Comparison of ENCODE assay signal across 8 cellular contexts in the genomic region with DNA sequence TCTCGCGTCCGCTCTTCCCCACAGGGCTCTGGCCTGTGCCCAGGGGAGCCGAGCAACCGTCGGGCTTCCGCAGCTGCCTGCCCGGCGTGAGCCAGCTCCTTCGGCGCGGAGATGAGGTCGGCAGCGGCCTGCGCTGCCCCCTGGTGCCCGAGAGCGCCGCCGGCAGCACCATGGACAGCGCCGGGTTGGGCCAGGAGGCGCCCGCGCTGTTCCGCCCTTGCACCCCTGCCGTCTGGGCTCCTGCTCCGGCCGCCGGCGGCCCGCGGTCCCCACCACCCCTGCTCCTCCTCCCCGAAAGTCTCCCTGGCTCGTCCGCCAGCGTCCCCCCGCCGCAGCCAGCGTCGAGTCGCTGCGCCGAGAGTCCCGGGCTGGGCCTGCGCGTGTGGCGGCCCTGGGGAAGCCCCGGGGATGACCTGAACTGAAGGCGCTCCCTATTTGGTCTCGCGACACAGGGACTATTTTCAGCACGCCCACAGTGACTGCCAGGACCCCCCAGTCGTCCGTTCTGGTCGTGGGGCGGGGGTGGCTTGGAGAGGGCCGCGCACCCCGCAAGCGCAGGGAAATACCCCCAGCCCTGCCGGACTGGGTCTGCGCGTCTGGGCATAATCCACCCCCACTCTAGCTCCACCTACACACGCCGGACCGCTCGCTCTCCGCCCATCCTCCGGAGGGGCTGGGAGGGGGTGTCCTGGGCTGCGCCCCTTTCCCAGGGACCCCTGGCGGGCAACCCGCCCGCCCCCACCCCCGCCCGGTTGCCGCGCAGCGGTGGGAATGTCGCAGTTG. TPM values are rescaled to one million over a fixed set of nuclear protein-coding genes. Genes with fewer than 3 reads are reported as not detected.
DNase-seq lines count a peak whose midpoint lies in the region; ATAC-seq and TF ChIP-seq lines count a peak whose summit lies in the region.

No MANE protein-coding gene starts in this region.

- H3K9me3 ChIP-seq in colonic mucosa (no peaks in the 10 kb centered on the region), liver (ENCODE audit: control insufficient read depth in 4 of 4, low read length in 3 of 4) (no peaks in the 10 kb centered on the region)

- peak; percentile 60 for ATAC-seq in HG02642 (IDR thresholded peaks at IDR 0.05; ENCODE audit: poor library complexity, unreplicated experiment)
- ATAC-seq in HG02973 (IDR thresholded peaks at IDR 0.05; ENCODE audit: unreplicated experiment), result no peak

- peak overlapping the region; percentile 3 for H3K4me3 ChIP-seq in colonic mucosa
- peak overlapping the region in 1 of 3 donors; percentile 16 for H3K4me3 ChIP-seq in liver (ENCODE audit: low read depth in 1 of 3, low read length in 3 of 3)

- TF ChIP-seq RAD21 in liver (IDR thresholded peaks at IDR 0.05), result peak; percentile 56 to 74

- peak; percentile 65 for TF ChIP-seq CTCF in colonic mucosa (IDR thresholded peaks at IDR 0.05)
- TF ChIP-seq CTCF in liver (IDR thresholded peaks at IDR 0.05; ENCODE audit: low read depth, low read length, missing input control), result peak; percentile 77

- H3K27me3 ChIP-seq in colonic mucosa, result peaks cover 75% of the 10 kb centered on the region
- peaks cover 6 to 14% (median 9%) of the 10 kb centered on the region in 4 donors for H3K27me3 ChIP-seq in liver (ENCODE audit: control insufficient read depth in 4 of 4, insufficient read depth in 4 of 4, low read length in 3 of 4)

- peaks cover 23% of the 10 kb centered on the region for H3K4me1 ChIP-seq in colonic mucosa
- H3K4me1 ChIP-seq in liver (ENCODE audit: control insufficient read depth in 4 of 4, insufficient read depth in 4 of 4, low read length in 3 of 4), result peaks cover 0 to 33% (median 14%) of the 10 kb centered on the region in 4 donors

- H3K9ac ChIP-seq in colonic mucosa (ENCODE audit: low read depth in 2 of 2, low read length in 2 of 2), result peak overlapping the region in 1 of 2 donors; percentile 43
- no peak overlapping the region for H3K9ac ChIP-seq in liver (ENCODE audit: low read depth in 1 of 2, low read length in 2 of 2)

- H3K36me3 ChIP-seq in colonic mucosa, result no peaks in the 10 kb centered on the region
- H3K36me3 ChIP-seq in liver (ENCODE audit: control insufficient read depth in 4 of 4, insufficient read depth in 3 of 4, low read depth in 1 of 4, low read length in 3 of 4), result no peaks in the 10 kb centered on the region

- DNase-seq in EH (ENCODE audit: low read depth) (peak; percentile 78), NCI-H226 (peak; percentile 85), colonic mucosa (peak; percentile 79)
- peak; percentile 84 for DNase-seq in activated CD4-positive, alpha-beta T cell treated with anti-CD3 and anti-CD28 coated beads for 48 hours
- DNase-seq in stimulated activated CD4-positive, alpha-beta T cell treated with anti-CD3 and anti-CD28 coated beads, TNF-alpha, amount 100 ng/mL, for 4 hours (ENCODE audit: low read depth in 3 of 3), result peak; percentile 52 to 71 (median 55)

- intact Hi-C loops in colonic mucosa (cut with DNase I), result loop anchor here (2.0 to 5.0 kb wide), 4 partner anchors 37 to 190 kb away; no protein-coding TSS in a partner anchor

- 3% methylated on average over 79 of the region's 79 CpGs for WGBS in liver

- H3K27ac ChIP-seq in colonic mucosa, result no peak overlapping the region
- no peak overlapping the region for H3K27ac ChIP-seq in liver (ENCODE audit: low read depth in 1 of 2, low read length in 2 of 2)

TF ChIP-seq in liver, 16 proteins besides CTCF, POLR2A, EP300 and RAD21:
- TF ChIP-seq, protein P1, sequence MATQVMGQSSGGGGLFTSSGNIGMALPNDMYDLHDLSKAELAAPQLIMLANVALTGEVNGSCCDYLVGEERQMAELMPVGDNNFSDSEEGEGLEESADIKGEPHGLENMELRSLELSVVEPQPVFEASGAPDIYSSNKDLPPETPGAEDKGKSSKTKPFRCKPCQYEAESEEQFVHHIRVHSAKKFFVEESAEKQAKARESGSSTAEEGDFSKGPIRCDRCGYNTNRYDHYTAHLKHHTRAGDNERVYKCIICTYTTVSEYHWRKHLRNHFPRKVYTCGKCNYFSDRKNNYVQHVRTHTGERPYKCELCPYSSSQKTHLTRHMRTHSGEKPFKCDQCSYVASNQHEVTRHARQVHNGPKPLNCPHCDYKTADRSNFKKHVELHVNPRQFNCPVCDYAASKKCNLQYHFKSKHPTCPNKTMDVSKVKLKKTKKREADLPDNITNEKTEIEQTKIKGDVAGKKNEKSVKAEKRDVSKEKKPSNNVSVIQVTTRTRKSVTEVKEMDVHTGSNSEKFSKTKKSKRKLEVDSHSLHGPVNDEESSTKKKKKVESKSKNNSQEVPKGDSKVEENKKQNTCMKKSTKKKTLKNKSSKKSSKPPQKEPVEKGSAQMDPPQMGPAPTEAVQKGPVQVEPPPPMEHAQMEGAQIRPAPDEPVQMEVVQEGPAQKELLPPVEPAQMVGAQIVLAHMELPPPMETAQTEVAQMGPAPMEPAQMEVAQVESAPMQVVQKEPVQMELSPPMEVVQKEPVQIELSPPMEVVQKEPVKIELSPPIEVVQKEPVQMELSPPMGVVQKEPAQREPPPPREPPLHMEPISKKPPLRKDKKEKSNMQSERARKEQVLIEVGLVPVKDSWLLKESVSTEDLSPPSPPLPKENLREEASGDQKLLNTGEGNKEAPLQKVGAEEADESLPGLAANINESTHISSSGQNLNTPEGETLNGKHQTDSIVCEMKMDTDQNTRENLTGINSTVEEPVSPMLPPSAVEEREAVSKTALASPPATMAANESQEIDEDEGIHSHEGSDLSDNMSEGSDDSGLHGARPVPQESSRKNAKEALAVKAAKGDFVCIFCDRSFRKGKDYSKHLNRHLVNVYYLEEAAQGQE (IDR thresholded peaks at IDR 0.05), result peak; percentile 98
- no peak for TF ChIP-seq RXRA (IDR thresholded peaks at IDR 0.05)
- TF ChIP-seq, protein P2, sequence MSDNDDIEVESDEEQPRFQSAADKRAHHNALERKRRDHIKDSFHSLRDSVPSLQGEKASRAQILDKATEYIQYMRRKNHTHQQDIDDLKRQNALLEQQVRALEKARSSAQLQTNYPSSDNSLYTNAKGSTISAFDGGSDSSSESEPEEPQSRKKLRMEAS (IDR thresholded peaks at IDR 0.05), result no peak
TF ChIP-seq in liver: peak in this region for 1.

RNA-seq across cellular contexts. Expression of a gene that starts 1.3 kb away (rescaled TPM):
- not detected for total RNA-seq in colonic mucosa
- total RNA-seq in liver, result not detected
- polyA plus RNA-seq in liver, result not detected

RNA-seq across cellular contexts. Expression of a gene that starts 9.5 kb away (rescaled TPM):
- total RNA-seq in colonic mucosa (10 to 100 TPM; 56.6 to 72.5 TPM), liver (10 to 100 TPM; 26.8 to 38.2 TPM)
- polyA plus RNA-seq in liver, result 10 to 100 TPM in 1 of 2 donors, 1 to 10 TPM in 1; 7.1 to 16.8 TPM

RNA-seq across cellular contexts. Expression of a gene that starts 15.6 kb away (rescaled TPM):
- 10 to 100 TPM; 19.6 to 21.0 TPM for total RNA-seq in colonic mucosa
- 1 to 10 TPM in 1 of 2 donors, under 1 TPM in 1; 0.37 to 5.9 TPM for total RNA-seq in liver
- 1 to 10 TPM; 2.2 to 3.3 TPM for polyA plus RNA-seq in liver

RNA-seq across cellular contexts. Expression of a gene that starts 39.4 kb away (rescaled TPM):
- total RNA-seq in colonic mucosa, result 10 to 100 TPM; 18.4 to 19.4 TPM
- total RNA-seq in liver, result 10 to 100 TPM in 1 of 2 donors, 1 to 10 TPM in 1; 7.6 to 13.7 TPM
- 1 to 10 TPM; 3.3 to 4.0 TPM for polyA plus RNA-seq in liver

RNA-seq across cellular contexts. Expression of a gene that starts 45.9 kb away (rescaled TPM):
- total RNA-seq in colonic mucosa, result 100 to 1,000 TPM; 314 to 378 TPM
- total RNA-seq in liver, result 10 to 100 TPM; 38.9 to 77.9 TPM
- 100 to 1,000 TPM in 1 of 2 donors, 10 to 100 TPM in 1; 76.7 to 105 TPM for polyA plus RNA-seq in liver
